8 cellular contexts compared by ENCODE assay signal in genomic region chr18:13726972-13727331, GRCh38. TPM values are rescaled to one million over a fixed set of nuclear protein-coding genes. Genes with fewer than 3 reads are reported as not detected.
DNase-seq lines count a peak whose midpoint lies in the region; ATAC-seq and TF ChIP-seq lines count a peak whose summit lies in the region.

No MANE protein-coding gene starts in this region.

- TF ChIP-seq CTCF in cardiac fibroblast (IDR thresholded peaks at IDR 0.05; ENCODE audit: low read depth, low read length), result no peak

- TF ChIP-seq POLR2A in GM18505 (IDR thresholded peaks at IDR 0.05; ENCODE audit: borderline replicate concordance, extremely low read depth, insufficient read depth, insufficient read length), result no peak

- ATAC-seq in GM18505 (IDR thresholded peaks at IDR 0.05; ENCODE audit: unreplicated experiment) (peak; percentile 22), HG03103 (IDR thresholded peaks at IDR 0.05; ENCODE audit: low read depth, unreplicated experiment) (peak; percentile 14), left lobe of liver (peak; percentile 46)

- peak; percentile 20 for DNase-seq in 8988T
- DNase-seq in SHP77 treated with DMSO at 0.1 percent for 48 hours (lab: John Stamatoyannopoulos, UW), result peak; percentile 5
- DNase-seq in cardiac fibroblast (ENCODE audit: low read depth in 2 of 2), result peak; percentile 61 to 71
- DNase-seq in left lobe of liver (ENCODE audit: low spot score), result no peak
- peak; percentile 8 for DNase-seq in stimulated activated CD8-positive, alpha-beta memory T cell treated with anti-CD3 and anti-CD28 coated beads, Interleukin-15, amount 100 ng/mL, for 24 hours (ENCODE audit: low read depth)
- DNase-seq in foreskin melanocyte, result no peak

- peak overlapping the region; percentile 89 to 98 for H3K4me3 ChIP-seq in cardiac fibroblast (replicated peaks in 1 of 2; ENCODE audit: low read depth in 2 of 2, low read length in 2 of 2)

RNA-seq across cellular contexts. Expression of gene RNMT, which starts 0.5 kb away (rescaled TPM):
- total RNA-seq in left lobe of liver, result 7.9 TPM

RNA-seq across cellular contexts. Expression of gene FAM210A, which starts 0.6 kb away (rescaled TPM):
- total RNA-seq in left lobe of liver, result 11.6 TPM

Comparison
In these comparisons a context has a peak if more than half of its experiments do, and no peak if none do; other contexts are left out.
1. DNase-seq: peak in 8988T (single experiment), SHP77 treated with DMSO at 0.1 percent for 48 hours (single experiment), cardiac fibroblast (2 of 2) and stimulated activated CD8-positive, alpha-beta memory T cell treated with anti-CD3 and anti-CD28 coated beads, Interleukin-15, amount 100 ng/mL, for 24 hours (single experiment); none in left lobe of liver (single experiment) and foreskin melanocyte (single experiment).
2. Peak in every context shown above with its lines, with median percentiles within 50 percentile points of each other: ATAC-seq.